Comparison of ENCODE assay signal across 22 cellular contexts in the genomic region with DNA sequence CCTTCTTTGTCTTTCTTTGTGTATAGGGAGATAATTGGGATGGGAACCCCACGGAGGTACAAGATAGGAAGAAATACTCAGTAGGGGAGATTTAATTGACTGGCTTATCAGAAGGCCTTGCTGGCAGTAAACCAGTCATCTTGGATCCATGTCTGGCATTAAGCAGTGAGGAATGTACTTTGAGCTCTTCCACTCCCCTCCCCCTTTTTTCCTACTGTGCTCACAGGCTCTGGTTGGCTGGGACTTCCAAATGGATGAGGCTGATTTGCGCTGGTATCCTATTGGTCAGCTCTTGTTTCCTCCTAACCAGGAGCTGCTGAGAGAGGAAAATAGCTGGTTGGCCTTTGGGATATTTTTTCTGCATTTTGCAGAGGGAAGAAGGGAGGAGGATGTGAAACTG. TPM values are rescaled to one million over a fixed set of nuclear protein-coding genes. Genes with fewer than 3 reads are reported as not detected.
A peak's percentile ranks its signal among the peaks of the same experiment; 100 is the strongest.
DNase-seq lines count a peak whose midpoint lies in the region; ATAC-seq and TF ChIP-seq lines count a peak whose summit lies in the region.
"Had no signal": no experiment of that assay in that cellular context is flagged by ENCODE, and none has a peak within 500 bp of the region (broad histone marks: within the 10 kb centered on the region; RNA-seq: fewer than 3 reads in every experiment).

No MANE protein-coding gene starts in this region.

- H3K4me3 ChIP-seq in GM23338, result no peak overlapping the region
- no peak overlapping the region for H3K4me3 ChIP-seq in fibroblast of the aortic adventitia (ENCODE audit: low read depth, low read length)
- peak overlapping the region; percentile 16 for H3K4me3 ChIP-seq in neural cell (ENCODE audit: low read length)
- H3K4me3 ChIP-seq: GM12878, psoas muscle had no signal

- H3K27ac Mint-ChIP-seq in GM23338, result peak overlapping the region; percentile 56
- H3K27ac Mint-ChIP-seq in activated T-helper 17 cell treated with anti-CD3 and anti-CD28 coated beads, Interleukin-2, amount 50 U/mL, for 72 hours, result no peak overlapping the region
- H3K27ac Mint-ChIP-seq: T-helper 2 cell treated with Interferon-gamma antibody and Interleukin-4, amounts not matched to agents 5 μg/mL and 100 μg/mL, for 36 hours had no signal

- H3K36me3 Mint-ChIP-seq in GM23338 (ENCODE audit: low read depth), result no peaks in the 10 kb centered on the region
- peaks cover 18% of the 10 kb centered on the region for H3K36me3 Mint-ChIP-seq in activated T-helper 17 cell treated with anti-CD3 and anti-CD28 coated beads, Interleukin-2, amount 50 U/mL, for 72 hours (ENCODE audit: low read depth)

- no peaks in the 10 kb centered on the region for H3K27me3 Mint-ChIP-seq in GM23338 (ENCODE audit: insufficient read depth, low read depth, poor library complexity)
- H3K27me3 Mint-ChIP-seq in activated T-helper 17 cell treated with anti-CD3 and anti-CD28 coated beads, Interleukin-2, amount 50 U/mL, for 72 hours, result no peaks in the 10 kb centered on the region

- H3K9me3 Mint-ChIP-seq in GM23338, result no peaks in the 10 kb centered on the region
- H3K9me3 Mint-ChIP-seq in activated T-helper 17 cell treated with anti-CD3 and anti-CD28 coated beads, Interleukin-2, amount 50 U/mL, for 72 hours, result no peaks in the 10 kb centered on the region
- H3K9me3 Mint-ChIP-seq: T-helper 2 cell treated with Interferon-gamma antibody and Interleukin-4, amounts not matched to agents 5 μg/mL and 100 μg/mL, for 36 hours had no signal

- no peak for TF ChIP-seq EP300 in neural cell (conservative IDR thresholded peaks at IDR 0.05; ENCODE audit: poor library complexity, severe bottlenecking)

- no peaks in the 10 kb centered on the region for H3K9me3 ChIP-seq in neural cell (ENCODE audit: low read length)
- H3K9me3 ChIP-seq: psoas muscle had no signal

- H3K4me1 Mint-ChIP-seq in GM23338, result peaks cover 29% of the 10 kb centered on the region
- no peaks in the 10 kb centered on the region for H3K4me1 Mint-ChIP-seq in activated T-helper 17 cell treated with anti-CD3 and anti-CD28 coated beads, Interleukin-2, amount 50 U/mL, for 72 hours

- no peaks in the 10 kb centered on the region for H3K79me2 ChIP-seq in GM23338 (replicated peaks; ENCODE audit: insufficient read depth)
- H3K79me2 ChIP-seq in neural cell (replicated peaks; ENCODE audit: insufficient read depth, low read length), result no peaks in the 10 kb centered on the region

- TF ChIP-seq CTCF in GM23338 (conservative IDR thresholded peaks at IDR 0.05; ENCODE audit: low read depth in 2 of 2) (no peak), fibroblast of the aortic adventitia (IDR thresholded peaks at IDR 0.05; ENCODE audit: insufficient read depth, low read length) (no peak), neural cell (IDR thresholded peaks at IDR 0.05; ENCODE audit: poor library complexity, severe bottlenecking) (no peak)

- peak overlapping the region; percentile 25 for H3K4me3 Mint-ChIP-seq in GM23338
- H3K4me3 Mint-ChIP-seq in activated T-helper 17 cell treated with anti-CD3 and anti-CD28 coated beads, Interleukin-2, amount 50 U/mL, for 72 hours, result no peak overlapping the region
- H3K4me3 Mint-ChIP-seq: T-helper 2 cell treated with Interferon-gamma antibody and Interleukin-4, amounts not matched to agents 5 μg/mL and 100 μg/mL, for 36 hours had no signal

- H3K27ac ChIP-seq in GM23338 (ENCODE audit: low read depth), result peak overlapping the region; percentile 57
- H3K27ac ChIP-seq in neural cell (ENCODE audit: low read length), result peak overlapping the region; percentile 49
- H3K27ac ChIP-seq: C4-2B, foreskin keratinocyte, HL-60, psoas muscle had no signal

- H2AFZ ChIP-seq in GM23338 (no peak overlapping the region), neural cell (ENCODE audit: low read depth, low read length) (peak overlapping the region; percentile 24)

- TF ChIP-seq RAD21 in neural cell (conservative IDR thresholded peaks at IDR 0.05), result no peak

- H3K9ac ChIP-seq in neural cell (ENCODE audit: low read length), result peak overlapping the region; percentile 22

- no peaks in the 10 kb centered on the region for H3K36me3 ChIP-seq in GM23338 (ENCODE audit: insufficient read depth)
- no peaks in the 10 kb centered on the region for H3K36me3 ChIP-seq in neural cell (ENCODE audit: insufficient read depth, low read length)

- peaks cover 13% of the 10 kb centered on the region for H3K4me1 ChIP-seq in GM23338 (ENCODE audit: insufficient read depth)
- H3K4me1 ChIP-seq: foreskin keratinocyte, psoas muscle had no signal

- H3K9me2 ChIP-seq in GM23338 (ENCODE audit: insufficient read depth), result no peaks in the 10 kb centered on the region
- no peaks in the 10 kb centered on the region for H3K9me2 ChIP-seq in neural cell (ENCODE audit: insufficient read depth, low read length)

- H3K4me2 ChIP-seq in GM23338 (peak overlapping the region; percentile 55), neural cell (ENCODE audit: low read length) (no peak overlapping the region)

- ATAC-seq in GM23338, result peak; percentile 99
- ATAC-seq in HG03469 (IDR thresholded peaks at IDR 0.05; ENCODE audit: unreplicated experiment), result no peak
- no peak for ATAC-seq in activated T-helper 17 cell treated with anti-CD3 and anti-CD28 coated beads, Interleukin-2, amount 50 U/mL, for 72 hours (replicated peaks)
- ATAC-seq: foreskin keratinocyte, GM12878, psoas muscle, Right ventricle myocardium inferior had no signal

- H4K20me1 ChIP-seq in GM23338 (replicated peaks; ENCODE audit: insufficient read depth), result no peaks in the 10 kb centered on the region
- H4K20me1 ChIP-seq in neural cell (ENCODE audit: insufficient read depth), result no peaks in the 10 kb centered on the region

- H3K27me3 ChIP-seq in GM23338 (ENCODE audit: insufficient read depth) (no peaks in the 10 kb centered on the region), neural cell (ENCODE audit: insufficient read depth, low read depth, low read length) (no peaks in the 10 kb centered on the region)
- H3K27me3 ChIP-seq: foreskin keratinocyte had no signal

- DNase-seq in GM23338 (ENCODE audit: low spot score), result peak; percentile 92
- peak; percentile 50 for DNase-seq in NCI-H226
- DNase-seq in fibroblast of the aortic adventitia (ENCODE audit: low read depth), result peak; percentile 22
- no peak for DNase-seq in stimulated activated CD4-positive, alpha-beta T cell treated with anti-CD3 and anti-CD28 coated beads, Interleukin-4, amount 100 ng/mL, for 4 hours
- DNase-seq: activated CD4-positive, alpha-beta T cell treated with anti-CD3 and anti-CD28 coated beads for 48 hours; DND-41; foreskin keratinocyte; Karpas-422; kidney; NCI-H187; NK-92 treated with Interleukin-12 subunit alpha and Interleukin-12 subunit beta, amount 100 ng/mL, for 24 hours; psoas muscle; stimulated activated CD4-positive, alpha-beta T cell treated with anti-CD3 and anti-CD28 coated beads, Interleukin-1b, Interleukin-23, amount 100 ng/mL, for 48 hours; stimulated activated CD8-positive, alpha-beta memory T cell treated with anti-CD3 and anti-CD28 coated beads, Interleukin-4, amount 100 ng/mL, for 48 hours had no signal

- H3F3A ChIP-seq in GM23338 (replicated peaks; ENCODE audit: low read depth), result 0 out of 2 replicates have a peak, but pooled peaks cover 12% of the 10 kb centered on the region
- H3F3A ChIP-seq in neural cell (ENCODE audit: insufficient read depth, low read length, poor library complexity, severe bottlenecking), result no peaks in the 10 kb centered on the region

TF ChIP-seq in GM23338, 12 proteins besides CTCF, POLR2A, EP300 and RAD21 (continues in another document):
- TF ChIP-seq EZH2phosphoT487 (IDR thresholded peaks at IDR 0.05; ENCODE audit: unreplicated experiment), result no peak
- peak; percentile 34; the same call in 1 of the 2 replicates for TF ChIP-seq POLR2AphosphoS5 (IDR thresholded peaks at IDR 0.05; ENCODE audit: low read depth)

TF ChIP-seq in neural cell, 6 proteins besides CTCF, POLR2A, EP300 and RAD21 (continues in another document):
- TF ChIP-seq MXI1 (conservative IDR thresholded peaks at IDR 0.05; ENCODE audit: poor library complexity, severe bottlenecking), result no peak
- TF ChIP-seq TAF1 (IDR thresholded peaks at IDR 0.05; ENCODE audit: low read depth), result peak; percentile 70

RNA-seq across cellular contexts. Expression of a gene that starts 24.7 kb away (rescaled TPM):
- 48.6 and 67.1 TPM in 2 replicates for total RNA-seq in GM23338 (2014; rRNA removed; shearing (Covaris generic))
- polyA plus RNA-seq in GM23338 (2016; fragmentation: Nextera tagmentation; extraction: Ambion mirVana) (81.6 and 90.8 TPM in 2 replicates), neural cell (123 and 137 TPM in 2 replicates)
- total RNA-seq in fibroblast of the aortic adventitia (ENCODE audit: low replicate concordance), result 31.5 and 73.5 TPM in 2 replicates
- polyA minus RNA-seq in neural cell, result 65.2 and 72.1 TPM in 2 replicates
- total RNA-seq in activated T-helper 17 cell treated with anti-CD3 and anti-CD28 coated beads, Interleukin-2, amount 50 U/mL, for 72 hours, result 10 to 100 TPM; 43.5 to 53.1 TPM

RNA-seq across cellular contexts. Expression of a gene that starts 57.3 kb away (rescaled TPM):
- total RNA-seq in GM23338 (2014; rRNA removed; shearing (Covaris generic)), result 9.9 and 11.6 TPM in 2 replicates
- polyA plus RNA-seq in GM23338 (2016; fragmentation: Nextera tagmentation; extraction: Ambion mirVana), result 18.5 and 22.4 TPM in 2 replicates
- total RNA-seq in fibroblast of the aortic adventitia (ENCODE audit: low replicate concordance), result 0.36 and 0.41 TPM in 2 replicates
- 0.72 and 1.7 TPM in 2 replicates for polyA plus RNA-seq in neural cell
- polyA minus RNA-seq in neural cell, result 5.4 and 13.0 TPM in 2 replicates
- total RNA-seq in activated T-helper 17 cell treated with anti-CD3 and anti-CD28 coated beads, Interleukin-2, amount 50 U/mL, for 72 hours, result 1 to 10 TPM; 2.1 to 2.3 TPM

RNA-seq across cellular contexts. Expression of a gene that starts 58.8 kb away (rescaled TPM):
- not detected in 2 replicates for total RNA-seq in GM23338 (2014; rRNA removed; shearing (Covaris generic))
- polyA plus RNA-seq in GM23338 (2016; fragmentation: Nextera tagmentation; extraction: Ambion mirVana) (0.05 TPM in 1 of 2 replicates, not detected in the other), neural cell (0.08 and 0.12 TPM in 2 replicates)
- not detected in 2 replicates for total RNA-seq in fibroblast of the aortic adventitia (ENCODE audit: low replicate concordance)
- 0.49 and 0.69 TPM in 2 replicates for polyA minus RNA-seq in neural cell
- under 1 TPM; 0.13 to 0.19 TPM for total RNA-seq in activated T-helper 17 cell treated with anti-CD3 and anti-CD28 coated beads, Interleukin-2, amount 50 U/mL, for 72 hours
- total RNA-seq: foreskin keratinocyte had no signal
- polyA plus RNA-seq: foreskin keratinocyte had no signal

Comparison
In these comparisons a context has a peak if more than half of its experiments do, and no peak if none do; other contexts are left out.
1. DNase-seq: peak in GM23338 (single experiment), NCI-H226 (single experiment) and fibroblast of the aortic adventitia (single experiment); none in stimulated activated CD4-positive, alpha-beta T cell treated with anti-CD3 and anti-CD28 coated beads, Interleukin-4, amount 100 ng/mL, for 4 hours (0 of 2).